In genomic region chr9:18770509-18770908, GRCh38 we compare ENCODE assay signal across 21 cellular contexts.
"Had no signal": no experiment of that assay in that cellular context is flagged by ENCODE, and none has a peak within 500 bp of the region (broad histone marks: within the 10 kb centered on the region; RNA-seq: fewer than 3 reads in every experiment).

No MANE protein-coding gene starts in this region.

- H3K27me3 ChIP-seq: SJSA1 had no signal

- DNase-seq: KBM-7, NCI-H1092, NCI-H1105 treated with DMSO at 0.1 percent for 48 hours, NCI-H1417 treated with DMSO at 0.1 percent for 48 hours, NCI-H146, NCI-H1694 treated with DMSO at 0.1 percent for 48 hours, NCI-H1930, NCI-H2081, NCI-H2107, NCI-H2171, NCI-H226, NCI-H446, NCI-H510A, NCI-H524 treated with DMSO at 0.1 percent for 48 hours, NCI-H69, NCI-H774, Right ventricle myocardium superior, RPMI8226, SIG-M5 had no signal

- H3K4me1 ChIP-seq: SJSA1 had no signal

- H3K4me3 ChIP-seq: SJSA1, SK-N-MC had no signal

- H3K36me3 ChIP-seq: SJSA1 had no signal

- H3K9me3 ChIP-seq: SJSA1 had no signal

- H3K27ac ChIP-seq: SJSA1, SK-N-MC had no signal
